ENCODE assay signal across 1 cellular context in genomic region chr5:149422429-149423286, GRCh38.
TF ChIP-seq lines count a peak whose summit lies in the region.

No MANE protein-coding gene starts in this region.

TF ChIP-seq in GM23338, 12 proteins besides CTCF, POLR2A, EP300 and RAD21 (continued from another document):
- TF ChIP-seq ZNF462 (CRISPR knock-in tag; IDR thresholded peaks at IDR 0.05) (no peak), ETS1 (IDR thresholded peaks at IDR 0.05) (no peak), EZH2 (IDR thresholded peaks at IDR 0.05; ENCODE audit: low read depth, unreplicated experiment) (no peak), JUNB (IDR thresholded peaks at IDR 0.05; ENCODE audit: unreplicated experiment) (no peak), REST (IDR thresholded peaks at IDR 0.05; ENCODE audit: unreplicated experiment) (no peak), POLR2AphosphoS5 (IDR thresholded peaks at IDR 0.05; ENCODE audit: low read depth) (no peak)
